ENCODE assay signal across 1 cellular context in genomic region chr9:113410207-113411158, GRCh38.
TF ChIP-seq lines count a peak whose summit lies in the region.

Gene C9orf43 (plus strand): TSS chr9:113410747. CDS start chr9:113413494, 2,747 bp downstream.
Gene POLE3 (minus strand): TSS chr9:113410675. CDS start chr9:113410293, 382 bp downstream.

TF ChIP-seq in IMR-90, 13 proteins besides CTCF, POLR2A, EP300 and RAD21 (continued from another document):
- TF ChIP-seq ELK1 (IDR thresholded peaks at IDR 0.05; ENCODE audit: borderline replicate concordance, low read depth, low read length) (no peak), USF2 (IDR thresholded peaks at IDR 0.05; ENCODE audit: low read depth, low read length) (peak; percentile 96), SMC3 (IDR thresholded peaks at IDR 0.05; ENCODE audit: low read depth, low read length) (no peak; the same call in 1 of the 2 replicates)
